In the genomic region with DNA sequence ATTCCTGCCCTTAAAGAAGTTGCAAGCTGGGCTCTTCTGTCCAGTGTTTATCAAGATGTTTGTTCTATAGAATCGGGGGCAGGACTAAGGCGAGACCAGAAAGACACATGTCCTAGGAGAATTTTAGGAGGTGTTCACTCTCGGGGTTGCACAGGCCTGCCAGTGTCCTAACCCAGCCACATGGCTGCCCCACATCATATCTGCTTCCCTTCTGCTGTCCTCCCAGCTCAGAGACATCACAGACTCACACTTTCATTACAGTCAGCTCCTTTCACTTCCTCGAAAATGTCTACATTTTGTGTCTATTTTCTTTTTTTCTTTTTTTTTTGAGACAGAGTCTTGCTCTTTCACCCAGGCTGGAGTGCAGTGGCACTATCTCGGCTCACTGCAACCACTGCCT, we compare ENCODE assay signal across 1 cellular context.
TF ChIP-seq lines count a peak whose summit lies in the region.

No MANE protein-coding gene starts in this region.

TF ChIP-seq in K562, 482 proteins besides CTCF, POLR2A, EP300 and RAD21 (continued from another document):
- TF ChIP-seq ZNF592 (IDR thresholded peaks at IDR 0.05) = no peak
- no peak for TF ChIP-seq SAP30 (IDR thresholded peaks at IDR 0.05; ENCODE audit: borderline replicate concordance, insufficient read depth, low read depth, low read length, poor library complexity, severe bottlenecking)
- no peak for TF ChIP-seq CREB1 (IDR thresholded peaks at IDR 0.05)
- TF ChIP-seq CREB1 (CRISPR knock-in tag; IDR thresholded peaks at IDR 0.05) = no peak
- TF ChIP-seq, protein P1, sequence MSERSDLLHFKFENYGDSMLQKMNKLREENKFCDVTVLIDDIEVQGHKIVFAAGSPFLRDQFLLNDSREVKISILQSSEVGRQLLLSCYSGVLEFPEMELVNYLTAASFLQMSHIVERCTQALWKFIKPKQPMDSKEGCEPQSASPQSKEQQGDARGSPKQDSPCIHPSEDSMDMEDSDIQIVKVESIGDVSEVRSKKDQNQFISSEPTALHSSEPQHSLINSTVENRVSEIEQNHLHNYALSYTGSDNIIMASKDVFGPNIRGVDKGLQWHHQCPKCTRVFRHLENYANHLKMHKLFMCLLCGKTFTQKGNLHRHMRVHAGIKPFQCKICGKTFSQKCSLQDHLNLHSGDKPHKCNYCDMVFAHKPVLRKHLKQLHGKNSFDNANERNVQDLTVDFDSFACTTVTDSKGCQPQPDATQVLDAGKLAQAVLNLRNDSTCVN (CRISPR knock-in tag; IDR thresholded peaks at IDR 0.05) = no peak
- no peak for TF ChIP-seq RB1 (IDR thresholded peaks at IDR 0.05; ENCODE audit: low read depth)
- TF ChIP-seq TEAD2 (tag; IDR thresholded peaks at IDR 0.05) = no peak
